ENCODE assay signal across 38 cellular contexts in the genomic region with DNA sequence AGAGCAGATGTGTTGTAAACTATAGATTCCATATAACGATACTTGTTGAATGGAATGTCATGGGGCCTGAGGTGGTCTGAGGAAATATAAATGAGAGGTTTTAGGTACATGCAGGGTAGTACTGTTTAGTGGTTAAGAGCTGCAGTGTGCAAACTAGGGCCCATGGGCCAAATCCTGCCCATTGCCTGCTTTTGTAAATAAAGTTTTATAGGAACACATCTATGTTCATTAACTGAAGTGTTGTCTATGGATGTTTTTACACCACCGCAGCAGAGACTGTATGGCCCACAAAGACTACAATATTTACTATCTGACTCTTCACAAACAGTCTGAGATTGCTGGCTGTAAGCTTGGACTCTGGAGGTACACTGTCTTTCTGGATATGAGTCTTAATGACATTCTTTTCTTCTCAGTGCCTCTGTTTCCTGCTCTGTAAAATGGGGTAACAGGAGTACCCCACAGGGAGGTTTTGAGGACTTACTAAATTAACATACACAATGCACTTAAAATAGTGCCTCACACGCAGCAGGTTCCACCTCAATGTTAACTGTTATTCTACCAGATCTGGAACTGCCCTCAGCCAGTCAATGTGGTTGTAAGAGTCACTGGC. TPM values are rescaled to one million over a fixed set of nuclear protein-coding genes. Genes with fewer than 3 reads are reported as not detected.
"Had no signal": no experiment of that assay in that cellular context is flagged by ENCODE, and none has a peak within 500 bp of the region (broad histone marks: within the 10 kb centered on the region; RNA-seq: fewer than 3 reads in every experiment).

No MANE protein-coding gene starts in this region.

- H3K36me3 Mint-ChIP-seq: activated CD4-positive, alpha-beta memory T cell treated with anti-CD3 and anti-CD28 coated beads for 36 hours; activated CD8-positive, alpha-beta memory T cell treated with anti-CD3 and anti-CD28 coated beads, Interleukin-2, amount 10 ng/mL, durations not matched to agents 7 days and 5 days; activated naive CD4-positive, alpha-beta T cell treated with anti-CD3 and anti-CD28 coated beads, Interleukin-2, amount 10 ng/mL, durations not matched to agents 7 days and 5 days; activated naive CD4-positive, alpha-beta T cell treated with anti-CD3 and anti-CD28 coated beads, Interleukin-2, amount 50 U/mL, for 24 hours; activated naive CD8-positive, alpha-beta T cell treated with anti-CD3 and anti-CD28 coated beads, Interleukin-2, amount 10 ng/mL, durations not matched to agents 7 days and 5 days had no signal

- H3K36me3 ChIP-seq: ascending aorta, brain microvascular endothelial cell, breast epithelium had no signal

- DNase-seq: activated B cell treated with CpG ODN at 0.5 μM for 24 hours; activated CD4-positive, alpha-beta memory T cell treated with anti-CD3 and anti-CD28 coated beads for 36 hours; activated CD4-positive, alpha-beta T cell treated with anti-CD3 and anti-CD28 coated beads for 4 hours; activated CD4-positive, alpha-beta T cell treated with anti-CD3 and anti-CD28 coated beads, Interleukin-2, amount 10 ng/mL, durations not matched to agents 24 days and 14 days; activated CD4-positive, alpha-beta T cell treated with anti-CD3 and anti-CD28 coated beads, Interleukin-2, amount 50 U/mL, for 1 hour; activated CD4-positive, alpha-beta T cell treated with anti-CD3 and anti-CD28 coated beads, Interleukin-2, amount 50 U/mL, for 4 hours; activated CD4-positive, CD25-positive, alpha-beta regulatory T cell treated with anti-CD3 and anti-CD28 coated beads, Interleukin-2, amount 50 U/mL, for 72 hours; activated CD8-positive, alpha-beta memory T cell treated with anti-CD3 and anti-CD28 coated beads for 24 hours; activated CD8-positive, alpha-beta memory T cell treated with anti-CD3 and anti-CD28 coated beads, Interleukin-2, amount 10 ng/mL, durations not matched to agents 7 days and 5 days; activated CD8-positive, alpha-beta memory T cell treated with anti-CD3 and anti-CD28 coated beads, Interleukin-2, amount 50 U/mL, for 48 hours; activated CD8-positive, alpha-beta T cell treated with anti-CD3 and anti-CD28 coated beads, Interleukin-2, amount 10 ng/mL, durations not matched to agents 7 days and 5 days; activated effector memory CD4-positive, alpha-beta T cell treated with Interleukin-2 at 50 U/mL for 16 hours; activated gamma-delta T cell; activated naive CD4-positive, alpha-beta T cell treated with anti-CD3 and anti-CD28 coated beads, Interleukin-2, amount 10 ng/mL, durations not matched to agents 7 days and 5 days; activated naive CD4-positive, alpha-beta T cell treated with Interleukin-2 at 50 U/mL for 16 hours; activated naive CD8-positive, alpha-beta T cell treated with anti-CD3 and anti-CD28 coated beads, Interleukin-2, amount 10 ng/mL, durations not matched to agents 7 days and 5 days; activated naive CD8-positive, alpha-beta T cell treated with anti-CD3 and anti-CD28 coated beads, Interleukin-2, amount 50 U/mL, for 24 hours; activated T-cell treated with anti-CD3 and anti-CD28 coated beads, Interleukin-2, amount 50 U/mL, for 24 hours; activated T-cell treated with anti-CD3 and anti-CD28 coated beads, Interleukin-2, amount 50 U/mL, for 48 hours; amygdala; anterior cingulate cortex; body of pancreas; brain microvascular endothelial cell; central memory CD4-positive, alpha-beta T cell; T-helper 2 cell; T-helper 9 cell had no signal

- H3K4me1 Mint-ChIP-seq: activated B cell treated with CpG ODN at 0.5 μM for 24 hours; activated CD4-positive, alpha-beta T cell treated with anti-CD3 and anti-CD28 coated beads, Interleukin-2, amount 10 ng/mL, durations not matched to agents 24 days and 14 days; activated CD8-positive, alpha-beta memory T cell treated with anti-CD3 and anti-CD28 coated beads, Interleukin-2, amount 10 ng/mL, durations not matched to agents 7 days and 5 days; activated naive CD4-positive, alpha-beta T cell treated with anti-CD3 and anti-CD28 coated beads, Interleukin-2, amount 10 ng/mL, durations not matched to agents 7 days and 5 days; activated naive CD8-positive, alpha-beta T cell treated with anti-CD3 and anti-CD28 coated beads, Interleukin-2, amount 50 U/mL, for 24 hours had no signal

- H3K27ac Mint-ChIP-seq: activated B cell treated with CpG ODN at 0.5 μM for 24 hours; activated CD4-positive, alpha-beta memory T cell treated with anti-CD3 and anti-CD28 coated beads for 36 hours; activated CD4-positive, alpha-beta T cell treated with anti-CD3 and anti-CD28 coated beads, Interleukin-2, amount 10 ng/mL, durations not matched to agents 24 days and 14 days; activated CD8-positive, alpha-beta memory T cell treated with anti-CD3 and anti-CD28 coated beads, Interleukin-2, amount 10 ng/mL, durations not matched to agents 7 days and 5 days; activated CD8-positive, alpha-beta T cell treated with anti-CD3 and anti-CD28 coated beads, Interleukin-2, amount 10 ng/mL, durations not matched to agents 7 days and 5 days; activated naive CD4-positive, alpha-beta T cell treated with anti-CD3 and anti-CD28 coated beads, Interleukin-2, amount 10 ng/mL, durations not matched to agents 7 days and 5 days; activated naive CD4-positive, alpha-beta T cell treated with anti-CD3 and anti-CD28 coated beads, Interleukin-2, amount 50 U/mL, for 24 hours; activated naive CD8-positive, alpha-beta T cell; activated naive CD8-positive, alpha-beta T cell treated with anti-CD3 and anti-CD28 coated beads, Interleukin-2, amount 10 ng/mL, durations not matched to agents 7 days and 5 days; activated naive CD8-positive, alpha-beta T cell treated with anti-CD3 and anti-CD28 coated beads, Interleukin-2, amount 50 U/mL, for 24 hours; activated T-cell treated with anti-CD3 and anti-CD28 coated beads, Interleukin-2, amount 50 U/mL, for 24 hours; activated T-helper 2 cell treated with anti-CD3 and anti-CD28 coated beads, Interferon-gamma antibody, Interleukin-2, Interleukin-4, amounts not matched to agents 10 μg/mL and 5 μg/mL and 100 μg/mL, durations not matched to agents 14 hours and 24 hours and 36 hours; T-helper 1 cell treated with Interleukin-12 subunit alpha and Interleukin-12 subunit beta and Interleukin-4 antibody, amounts not matched to agents 30 μg/mL and 1 μg/mL, for 36 hours; T-helper 2 cell treated with Interferon-gamma antibody and Interleukin-4, amounts not matched to agents 5 μg/mL and 100 μg/mL, for 36 hours had no signal

- H3K9me3 Mint-ChIP-seq: activated B cell treated with CpG ODN at 0.5 μM for 24 hours; activated CD4-positive, alpha-beta memory T cell treated with anti-CD3 and anti-CD28 coated beads for 36 hours; activated CD4-positive, alpha-beta T cell treated with anti-CD3 and anti-CD28 coated beads, Interleukin-2, amount 10 ng/mL, durations not matched to agents 24 days and 14 days; activated naive CD4-positive, alpha-beta T cell treated with anti-CD3 and anti-CD28 coated beads, Interleukin-2, amount 10 ng/mL, durations not matched to agents 7 days and 5 days; activated naive CD4-positive, alpha-beta T cell treated with anti-CD3 and anti-CD28 coated beads, Interleukin-2, amount 50 U/mL, for 24 hours; activated naive CD8-positive, alpha-beta T cell treated with anti-CD3 and anti-CD28 coated beads, Interleukin-2, amount 10 ng/mL, durations not matched to agents 7 days and 5 days; activated naive CD8-positive, alpha-beta T cell treated with anti-CD3 and anti-CD28 coated beads, Interleukin-2, amount 50 U/mL, for 24 hours; activated T-cell treated with anti-CD3 and anti-CD28 coated beads, Interleukin-2, amount 50 U/mL, for 24 hours; activated T-helper 2 cell treated with anti-CD3 and anti-CD28 coated beads, Interferon-gamma antibody, Interleukin-2, Interleukin-4, amounts not matched to agents 10 μg/mL and 5 μg/mL and 100 μg/mL, durations not matched to agents 14 hours and 24 hours and 36 hours; T-helper 1 cell treated with Interleukin-12 subunit alpha and Interleukin-12 subunit beta and Interleukin-4 antibody, amounts not matched to agents 30 μg/mL and 1 μg/mL, for 36 hours; T-helper 2 cell treated with Interferon-gamma antibody and Interleukin-4, amounts not matched to agents 5 μg/mL and 100 μg/mL, for 36 hours had no signal

- FAIRE-seq: colon, TTC549 had no signal

- H3K9me3 ChIP-seq: ascending aorta, body of pancreas, breast epithelium had no signal

- H3K27ac ChIP-seq: ascending aorta, body of pancreas, brain microvascular endothelial cell, breast epithelium, VCaP had no signal

- H3K4me3 Mint-ChIP-seq: activated B cell treated with CpG ODN at 0.5 μM for 24 hours; activated CD4-positive, alpha-beta memory T cell treated with anti-CD3 and anti-CD28 coated beads for 36 hours; activated CD4-positive, alpha-beta T cell treated with anti-CD3 and anti-CD28 coated beads, Interleukin-2, amount 10 ng/mL, durations not matched to agents 24 days and 14 days; activated CD8-positive, alpha-beta memory T cell treated with anti-CD3 and anti-CD28 coated beads, Interleukin-2, amount 10 ng/mL, durations not matched to agents 7 days and 5 days; activated CD8-positive, alpha-beta T cell treated with anti-CD3 and anti-CD28 coated beads, Interleukin-2, amount 10 ng/mL, durations not matched to agents 7 days and 5 days; activated naive CD4-positive, alpha-beta T cell treated with anti-CD3 and anti-CD28 coated beads, Interleukin-2, amount 10 ng/mL, durations not matched to agents 7 days and 5 days; activated naive CD4-positive, alpha-beta T cell treated with anti-CD3 and anti-CD28 coated beads, Interleukin-2, amount 50 U/mL, for 24 hours; activated naive CD8-positive, alpha-beta T cell; activated naive CD8-positive, alpha-beta T cell treated with anti-CD3 and anti-CD28 coated beads, Interleukin-2, amount 10 ng/mL, durations not matched to agents 7 days and 5 days; activated naive CD8-positive, alpha-beta T cell treated with anti-CD3 and anti-CD28 coated beads, Interleukin-2, amount 50 U/mL, for 24 hours; activated T-cell treated with anti-CD3 and anti-CD28 coated beads, Interleukin-2, amount 50 U/mL, for 24 hours; T-helper 1 cell treated with Interleukin-12 subunit alpha and Interleukin-12 subunit beta and Interleukin-4 antibody, amounts not matched to agents 30 μg/mL and 1 μg/mL, for 36 hours; T-helper 2 cell treated with Interferon-gamma antibody and Interleukin-4, amounts not matched to agents 5 μg/mL and 100 μg/mL, for 36 hours had no signal

- H3K27me3 ChIP-seq: ascending aorta, body of pancreas, brain microvascular endothelial cell, breast epithelium had no signal

- H3K4me3 ChIP-seq: ascending aorta, body of pancreas, breast epithelium had no signal

- H3K4me1 ChIP-seq: ascending aorta, body of pancreas, breast epithelium had no signal

- ATAC-seq: activated CD8-positive, alpha-beta memory T cell treated with anti-CD3 and anti-CD28 coated beads, Interleukin-2, amount 10 ng/mL, durations not matched to agents 7 days and 5 days; activated CD8-positive, alpha-beta T cell treated with anti-CD3 and anti-CD28 coated beads, Interleukin-2, amount 10 ng/mL, durations not matched to agents 7 days and 5 days; activated naive CD8-positive, alpha-beta T cell treated with anti-CD3 and anti-CD28 coated beads, Interleukin-2, amount 50 U/mL, for 24 hours; body of pancreas had no signal

RNA-seq across cellular contexts. Expression of gene GCM1, which starts 12.5 kb away (rescaled TPM):
- total RNA-seq: activated CD4-positive, alpha-beta memory T cell treated with anti-CD3 and anti-CD28 coated beads for 36 hours; activated CD4-positive, alpha-beta T cell treated with anti-CD3 and anti-CD28 coated beads, Interleukin-2, amount 10 ng/mL, durations not matched to agents 24 days and 14 days; activated CD8-positive, alpha-beta T cell treated with anti-CD3 and anti-CD28 coated beads, Interleukin-2, amount 10 ng/mL, durations not matched to agents 7 days and 5 days; activated T-helper 2 cell treated with anti-CD3 and anti-CD28 coated beads, Interferon-gamma antibody, Interleukin-2, Interleukin-4, amounts not matched to agents 10 μg/mL and 5 μg/mL and 100 μg/mL, durations not matched to agents 14 hours and 24 hours and 36 hours; ascending aorta; cardiac septum; cerebellum had no signal
